In the genomic region with DNA sequence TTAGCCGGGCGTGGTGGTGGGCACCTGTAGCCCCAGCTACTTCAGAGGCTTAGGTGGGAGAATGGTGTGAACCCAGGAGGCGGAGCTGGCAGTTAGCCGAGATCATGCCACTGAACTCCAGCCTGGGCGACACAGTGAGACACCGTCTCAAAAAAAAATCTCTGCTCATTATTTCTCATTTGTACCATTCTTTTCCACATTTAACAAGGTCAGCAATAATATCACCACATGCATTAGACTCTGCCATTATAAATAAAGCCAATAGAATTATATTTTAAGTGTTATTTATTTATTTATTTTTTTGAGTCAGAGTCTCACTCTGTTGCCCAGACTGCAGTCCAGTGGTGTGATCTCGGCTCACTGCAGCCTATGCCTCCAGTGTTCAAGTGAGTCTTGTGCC, we compare ENCODE assay signal across 28 cellular contexts.
"Had no signal": no experiment of that assay in that cellular context is flagged by ENCODE, and none has a peak within 500 bp of the region (broad histone marks: within the 10 kb centered on the region; RNA-seq: fewer than 3 reads in every experiment).

No MANE protein-coding gene starts in this region.

- ATAC-seq: effector memory CD8-positive, alpha-beta T cell; esophagus mucosa; foreskin keratinocyte; gastrocnemius medialis; gastroesophageal sphincter; heart left ventricle; heart right ventricle had no signal

- H3K36me3 ChIP-seq: colonic mucosa, gastrocnemius medialis had no signal

- H3K4me1 ChIP-seq: colonic mucosa, foreskin keratinocyte, gastrocnemius medialis, gastroesophageal sphincter, heart left ventricle, heart right ventricle had no signal

- DNase-seq: colonic mucosa; cortex of kidney; dermis blood vessel endothelial cell; dorsolateral prefrontal cortex; effector CD4-positive, alpha-beta T cell; effector CD8-positive, alpha-beta T cell; effector memory CD4-positive, alpha-beta T cell; effector memory CD8-positive, alpha-beta T cell; endodermal cell; erythroblast; esophagus squamous epithelium; foreskin fibroblast; foreskin keratinocyte; foreskin melanocyte; gastrocnemius medialis; glutamatergic neuron; head of caudate nucleus; heart left ventricle; heart right ventricle had no signal

- H3K4me3 ChIP-seq: colonic mucosa, coronary artery, dorsolateral prefrontal cortex, esophagus muscularis mucosa, esophagus squamous epithelium, gastrocnemius medialis, gastroesophageal sphincter, heart left ventricle, heart right ventricle had no signal

- FAIRE-seq: colon, endometrium, endothelial cell of umbilical vein, frontal cortex had no signal

- H3K27me3 ChIP-seq: colonic mucosa, dorsolateral prefrontal cortex, esophagus muscularis mucosa, esophagus squamous epithelium, foreskin keratinocyte, gastrocnemius medialis, gastroesophageal sphincter, heart left ventricle, heart right ventricle had no signal

- H3K27ac ChIP-seq: colonic mucosa, coronary artery, dorsolateral prefrontal cortex, epithelial cell of prostate, esophagus muscularis mucosa, esophagus squamous epithelium, foreskin keratinocyte, gastrocnemius medialis, gastroesophageal sphincter, heart left ventricle, heart right ventricle had no signal

- H3K9me3 ChIP-seq: colonic mucosa, esophagus muscularis mucosa, esophagus squamous epithelium, gastrocnemius medialis, gastroesophageal sphincter, heart left ventricle had no signal
